In the genomic region with DNA sequence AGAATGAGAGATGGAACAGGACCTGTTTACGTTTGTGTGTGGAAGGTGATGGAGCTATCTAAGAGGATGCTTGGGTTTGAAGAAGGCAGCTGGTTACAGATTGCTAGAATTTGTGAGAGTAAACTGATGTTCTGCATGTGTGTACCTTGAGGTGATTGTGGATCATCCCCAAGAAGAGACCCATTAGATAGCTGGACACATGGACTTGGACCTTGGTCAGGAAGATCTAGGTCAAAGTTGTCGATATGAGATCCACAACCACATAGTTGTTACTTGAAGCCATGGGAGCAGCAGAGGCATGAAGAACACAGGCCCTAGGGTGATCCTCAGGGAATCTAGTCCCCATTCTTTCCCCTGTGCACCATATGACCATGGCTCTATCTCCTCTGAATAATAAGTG, we compare ENCODE assay signal across 11 cellular contexts.
"Had no signal": no experiment of that assay in that cellular context is flagged by ENCODE, and none has a peak within 500 bp of the region (broad histone marks: within the 10 kb centered on the region; RNA-seq: fewer than 3 reads in every experiment).

No MANE protein-coding gene starts in this region.

- DNase-seq: GM23248, GOT3, H7, H9, HCEC 1CT, HFFc6 had no signal

- FAIRE-seq: H1, H54 had no signal

- H3K9me3 ChIP-seq: HAP-1 had no signal

- H3K4me3 Mint-ChIP-seq: GM23338, H9, HFFc6 had no signal

- ATAC-seq: GM23338, HCT116 had no signal

- H3K9ac ChIP-seq: GM23248 had no signal

- H3K4me1 Mint-ChIP-seq: GM23338, H9 had no signal

- H3K27ac Mint-ChIP-seq: GM23338, HFFc6 had no signal

- H3K4me2 ChIP-seq: GM23338 had no signal

- H2AFZ ChIP-seq: GM23248, GM23338 had no signal

- H3K27ac ChIP-seq: GM23248 had no signal

- H3K36me3 ChIP-seq: HAP-1 had no signal

- H3K9me3 Mint-ChIP-seq: GM23338, H9, HFFc6 had no signal

- H3K4me3 ChIP-seq: GM23248, GM23338, HAP-1 had no signal
